ENCODE assay signal across 1 cellular context in the genomic region with DNA sequence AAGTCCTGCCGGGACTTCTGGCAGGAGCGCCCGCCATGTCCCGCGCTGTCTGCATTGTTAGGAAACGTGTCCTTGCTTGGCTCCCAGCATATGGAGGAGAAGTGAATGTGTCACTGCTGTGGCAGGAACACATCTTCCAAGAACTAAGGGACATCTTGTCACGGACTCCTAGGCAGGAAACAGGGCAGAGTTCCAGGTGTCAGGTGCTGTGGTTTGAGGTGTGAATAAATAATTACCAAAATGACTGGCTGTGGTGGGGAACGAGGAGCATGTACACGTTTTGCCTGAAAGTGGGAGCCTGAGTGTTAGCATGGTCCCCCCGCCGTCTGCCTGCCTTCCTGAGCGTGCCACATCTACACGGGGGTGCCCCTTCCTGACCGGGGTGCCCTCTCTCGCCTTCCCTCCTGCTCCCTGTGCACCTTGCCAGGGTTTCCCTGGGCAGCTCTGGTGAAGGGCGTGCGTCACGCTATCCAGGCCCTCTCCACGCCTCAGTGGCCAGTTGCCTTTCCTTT.
TF ChIP-seq lines count a peak whose summit lies in the region.

No MANE protein-coding gene starts in this region.

TF ChIP-seq in WTC11, 78 proteins besides CTCF, POLR2A, EP300 and RAD21 (continued from another document):
- TF ChIP-seq, protein P1, sequence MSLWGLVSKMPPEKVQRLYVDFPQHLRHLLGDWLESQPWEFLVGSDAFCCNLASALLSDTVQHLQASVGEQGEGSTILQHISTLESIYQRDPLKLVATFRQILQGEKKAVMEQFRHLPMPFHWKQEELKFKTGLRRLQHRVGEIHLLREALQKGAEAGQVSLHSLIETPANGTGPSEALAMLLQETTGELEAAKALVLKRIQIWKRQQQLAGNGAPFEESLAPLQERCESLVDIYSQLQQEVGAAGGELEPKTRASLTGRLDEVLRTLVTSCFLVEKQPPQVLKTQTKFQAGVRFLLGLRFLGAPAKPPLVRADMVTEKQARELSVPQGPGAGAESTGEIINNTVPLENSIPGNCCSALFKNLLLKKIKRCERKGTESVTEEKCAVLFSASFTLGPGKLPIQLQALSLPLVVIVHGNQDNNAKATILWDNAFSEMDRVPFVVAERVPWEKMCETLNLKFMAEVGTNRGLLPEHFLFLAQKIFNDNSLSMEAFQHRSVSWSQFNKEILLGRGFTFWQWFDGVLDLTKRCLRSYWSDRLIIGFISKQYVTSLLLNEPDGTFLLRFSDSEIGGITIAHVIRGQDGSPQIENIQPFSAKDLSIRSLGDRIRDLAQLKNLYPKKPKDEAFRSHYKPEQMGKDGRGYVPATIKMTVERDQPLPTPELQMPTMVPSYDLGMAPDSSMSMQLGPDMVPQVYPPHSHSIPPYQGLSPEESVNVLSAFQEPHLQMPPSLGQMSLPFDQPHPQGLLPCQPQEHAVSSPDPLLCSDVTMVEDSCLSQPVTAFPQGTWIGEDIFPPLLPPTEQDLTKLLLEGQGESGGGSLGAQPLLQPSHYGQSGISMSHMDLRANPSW (CRISPR knock-in tag; conservative IDR thresholded peaks at IDR 0.05; ENCODE audit: low read depth) = no peak
- TF ChIP-seq, protein P2, sequence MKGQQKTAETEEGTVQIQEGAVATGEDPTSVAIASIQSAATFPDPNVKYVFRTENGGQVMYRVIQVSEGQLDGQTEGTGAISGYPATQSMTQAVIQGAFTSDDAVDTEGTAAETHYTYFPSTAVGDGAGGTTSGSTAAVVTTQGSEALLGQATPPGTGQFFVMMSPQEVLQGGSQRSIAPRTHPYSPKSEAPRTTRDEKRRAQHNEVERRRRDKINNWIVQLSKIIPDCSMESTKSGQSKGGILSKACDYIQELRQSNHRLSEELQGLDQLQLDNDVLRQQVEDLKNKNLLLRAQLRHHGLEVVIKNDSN (CRISPR knock-in tag; IDR thresholded peaks at IDR 0.05) = no peak
- TF ChIP-seq ZNF423 (CRISPR knock-in tag; IDR thresholded peaks at IDR 0.05) (no peak), KAT7 (CRISPR knock-in tag; IDR thresholded peaks at IDR 0.05; ENCODE audit: borderline replicate concordance) (no peak), ZMAT4 (CRISPR knock-in tag; IDR thresholded peaks at IDR 0.05) (no peak), TEAD1 (CRISPR knock-in tag; IDR thresholded peaks at IDR 0.05) (no peak), MXD4 (CRISPR knock-in tag; IDR thresholded peaks at IDR 0.05; ENCODE audit: borderline replicate concordance) (no peak), ESRRA (CRISPR knock-in tag; IDR thresholded peaks at IDR 0.05; ENCODE audit: borderline replicate concordance) (no peak), NFYB (CRISPR knock-in tag; conservative IDR thresholded peaks at IDR 0.05; ENCODE audit: low read depth) (no peak)
- TF ChIP-seq, protein P3, sequence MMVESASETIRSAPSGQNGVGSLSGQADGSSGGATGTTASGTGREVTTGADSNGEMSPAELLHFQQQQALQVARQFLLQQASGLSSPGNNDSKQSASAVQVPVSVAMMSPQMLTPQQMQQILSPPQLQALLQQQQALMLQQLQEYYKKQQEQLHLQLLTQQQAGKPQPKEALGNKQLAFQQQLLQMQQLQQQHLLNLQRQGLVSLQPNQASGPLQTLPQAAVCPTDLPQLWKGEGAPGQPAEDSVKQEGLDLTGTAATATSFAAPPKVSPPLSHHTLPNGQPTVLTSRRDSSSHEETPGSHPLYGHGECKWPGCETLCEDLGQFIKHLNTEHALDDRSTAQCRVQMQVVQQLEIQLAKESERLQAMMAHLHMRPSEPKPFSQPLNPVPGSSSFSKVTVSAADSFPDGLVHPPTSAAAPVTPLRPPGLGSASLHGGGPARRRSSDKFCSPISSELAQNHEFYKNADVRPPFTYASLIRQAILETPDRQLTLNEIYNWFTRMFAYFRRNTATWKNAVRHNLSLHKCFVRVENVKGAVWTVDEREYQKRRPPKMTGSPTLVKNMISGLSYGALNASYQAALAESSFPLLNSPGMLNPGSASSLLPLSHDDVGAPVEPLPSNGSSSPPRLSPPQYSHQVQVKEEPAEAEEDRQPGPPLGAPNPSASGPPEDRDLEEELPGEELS (CRISPR knock-in tag; IDR thresholded peaks at IDR 0.05) = no peak
- TF ChIP-seq, protein P4, sequence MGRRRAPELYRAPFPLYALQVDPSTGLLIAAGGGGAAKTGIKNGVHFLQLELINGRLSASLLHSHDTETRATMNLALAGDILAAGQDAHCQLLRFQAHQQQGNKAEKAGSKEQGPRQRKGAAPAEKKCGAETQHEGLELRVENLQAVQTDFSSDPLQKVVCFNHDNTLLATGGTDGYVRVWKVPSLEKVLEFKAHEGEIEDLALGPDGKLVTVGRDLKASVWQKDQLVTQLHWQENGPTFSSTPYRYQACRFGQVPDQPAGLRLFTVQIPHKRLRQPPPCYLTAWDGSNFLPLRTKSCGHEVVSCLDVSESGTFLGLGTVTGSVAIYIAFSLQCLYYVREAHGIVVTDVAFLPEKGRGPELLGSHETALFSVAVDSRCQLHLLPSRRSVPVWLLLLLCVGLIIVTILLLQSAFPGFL (CRISPR knock-in tag; IDR thresholded peaks at IDR 0.05; ENCODE audit: borderline replicate concordance) = no peak
- TF ChIP-seq, protein P5, sequence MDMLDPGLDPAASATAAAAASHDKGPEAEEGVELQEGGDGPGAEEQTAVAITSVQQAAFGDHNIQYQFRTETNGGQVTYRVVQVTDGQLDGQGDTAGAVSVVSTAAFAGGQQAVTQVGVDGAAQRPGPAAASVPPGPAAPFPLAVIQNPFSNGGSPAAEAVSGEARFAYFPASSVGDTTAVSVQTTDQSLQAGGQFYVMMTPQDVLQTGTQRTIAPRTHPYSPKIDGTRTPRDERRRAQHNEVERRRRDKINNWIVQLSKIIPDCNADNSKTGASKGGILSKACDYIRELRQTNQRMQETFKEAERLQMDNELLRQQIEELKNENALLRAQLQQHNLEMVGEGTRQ (CRISPR knock-in tag; IDR thresholded peaks at IDR 0.05) = no peak
- TF ChIP-seq, protein P6, sequence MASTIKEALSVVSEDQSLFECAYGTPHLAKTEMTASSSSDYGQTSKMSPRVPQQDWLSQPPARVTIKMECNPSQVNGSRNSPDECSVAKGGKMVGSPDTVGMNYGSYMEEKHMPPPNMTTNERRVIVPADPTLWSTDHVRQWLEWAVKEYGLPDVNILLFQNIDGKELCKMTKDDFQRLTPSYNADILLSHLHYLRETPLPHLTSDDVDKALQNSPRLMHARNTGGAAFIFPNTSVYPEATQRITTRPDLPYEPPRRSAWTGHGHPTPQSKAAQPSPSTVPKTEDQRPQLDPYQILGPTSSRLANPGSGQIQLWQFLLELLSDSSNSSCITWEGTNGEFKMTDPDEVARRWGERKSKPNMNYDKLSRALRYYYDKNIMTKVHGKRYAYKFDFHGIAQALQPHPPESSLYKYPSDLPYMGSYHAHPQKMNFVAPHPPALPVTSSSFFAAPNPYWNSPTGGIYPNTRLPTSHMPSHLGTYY (CRISPR knock-in tag; IDR thresholded peaks at IDR 0.05) = no peak
TF ChIP-seq in WTC11: peak in this region for 0.
